Comparison of ENCODE assay signal across 27 cellular contexts in the genomic region with DNA sequence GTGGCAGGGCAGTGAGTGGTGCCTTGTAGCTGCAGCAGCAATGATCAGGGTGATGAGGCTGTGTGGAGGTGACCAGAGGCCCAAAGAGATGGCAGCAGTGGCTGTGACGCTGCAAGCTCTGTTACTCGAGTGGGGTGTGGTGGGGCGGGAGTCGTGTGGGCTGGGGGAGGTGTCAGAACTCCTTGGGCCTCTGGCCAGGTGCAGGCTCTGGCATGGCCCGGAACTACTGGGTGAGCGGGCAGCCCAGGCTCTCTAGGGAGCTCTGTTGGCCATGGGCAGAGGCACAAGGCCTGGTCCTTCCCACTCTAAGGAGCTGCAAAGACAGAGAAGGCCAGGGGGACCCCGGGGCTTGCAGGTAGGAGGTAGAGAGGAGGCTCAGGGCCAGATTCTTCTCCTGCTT.
DNase-seq lines count a peak whose midpoint lies in the region; ATAC-seq, FAIRE-seq and TF ChIP-seq lines count a peak whose summit lies in the region.
"Had no signal": no experiment of that assay in that cellular context is flagged by ENCODE, and none has a peak within 500 bp of the region (broad histone marks: within the 10 kb centered on the region; RNA-seq: fewer than 3 reads in every experiment).

No MANE protein-coding gene starts in this region.

- no peak for TF ChIP-seq CTCF in astrocyte (IDR thresholded peaks at IDR 0.05; ENCODE audit: insufficient read depth, low read depth, low read length)
- no peak for TF ChIP-seq CTCF in upper lobe of right lung (IDR thresholded peaks at IDR 0.05)

- CTCF ChIA-PET in activated CD8-positive, alpha-beta memory T cell treated with anti-CD3 and anti-CD28 coated beads, Interleukin-2, amount 10 ng/mL, durations not matched to agents 7 days and 5 days (lab: Charles Lee), result interaction anchor here (1.5 kb wide), 1 partner anchor 9 kb away, joined by 3 read pairs; no protein-coding TSS in a partner anchor

- peaks cover 38% of the 10 kb centered on the region for H3K4me1 ChIP-seq in astrocyte (ENCODE audit: insufficient read depth, low read length)
- peaks cover 13% of the 10 kb centered on the region for H3K4me1 ChIP-seq in mesenchymal stem cell (ENCODE audit: control insufficient read depth, insufficient read depth, low read depth, low read length)
- peaks cover 3% of the 10 kb centered on the region for H3K4me1 ChIP-seq in upper lobe of right lung
- no peaks in the 10 kb centered on the region for H3K4me1 ChIP-seq in Karpas-422 (ENCODE audit: low read length)

- WGBS in mesenchymal stem cell, result 92% methylated on average over 7 of the region's 7 CpGs

- H2AK5ac ChIP-seq in mesenchymal stem cell (ENCODE audit: low read length, severe bottlenecking), result no peak overlapping the region

- H3K18ac ChIP-seq in mesenchymal stem cell (ENCODE audit: low read depth in 1 of 2, low read length in 2 of 2), result no peak overlapping the region

- H3K79me1 ChIP-seq in mesenchymal stem cell (replicated peaks; ENCODE audit: low read length, poor library complexity, severe bottlenecking), result no peaks in the 10 kb centered on the region

- no peak overlapping the region for H2BK5ac ChIP-seq in mesenchymal stem cell (ENCODE audit: low read depth, low read length, poor library complexity, severe bottlenecking)

- H3K9ac ChIP-seq in astrocyte (ENCODE audit: low read length) (peak overlapping the region; percentile 7), mesenchymal stem cell (ENCODE audit: low read length) (peak overlapping the region; percentile 87), Karpas-422 (ENCODE audit: low read length) (no peak overlapping the region)

- H3K36me3 ChIP-seq in astrocyte (ENCODE audit: insufficient read depth, low read length) (no peaks in the 10 kb centered on the region), mesenchymal stem cell (ENCODE audit: control insufficient read depth in 1 of 2, insufficient read depth in 2 of 2, low read depth in 1 of 2, low read length in 2 of 2) (peaks cover 0 to 29% of the 10 kb centered on the region in 2 experiments), upper lobe of right lung (no peaks in the 10 kb centered on the region), Karpas-422 (ENCODE audit: insufficient read depth, low read length) (no peaks in the 10 kb centered on the region)
- H3K36me3 ChIP-seq: neutrophil, thyroid gland had no signal

- no peak overlapping the region for H2BK15ac ChIP-seq in mesenchymal stem cell (ENCODE audit: low read depth, poor library complexity, severe bottlenecking)

- no peak overlapping the region for H3K14ac ChIP-seq in mesenchymal stem cell (ENCODE audit: low read length in 2 of 2)

- H4K91ac ChIP-seq in mesenchymal stem cell (ENCODE audit: low read length), result no peak overlapping the region

- H2AFZ ChIP-seq in astrocyte (ENCODE audit: low read depth, low read length) (peak overlapping the region; percentile 28), mesenchymal stem cell (ENCODE audit: low read depth, low read length) (no peak overlapping the region), Karpas-422 (ENCODE audit: low read length) (no peak overlapping the region)

- H3K79me2 ChIP-seq in astrocyte (ENCODE audit: insufficient read depth, low read length) (no peaks in the 10 kb centered on the region), Karpas-422 (ENCODE audit: low read length) (no peaks in the 10 kb centered on the region)

- intact Hi-C loops in upper lobe of right lung (cut with DNase I), result no loop called here

- H3K36me3 Mint-ChIP-seq in activated CD8-positive, alpha-beta memory T cell treated with anti-CD3 and anti-CD28 coated beads, Interleukin-2, amount 10 ng/mL, durations not matched to agents 7 days and 5 days, result no peaks in the 10 kb centered on the region
- H3K36me3 Mint-ChIP-seq in astrocyte (ENCODE audit: low read depth, unreplicated experiment), result peaks cover 5% of the 10 kb centered on the region

- H4K20me1 ChIP-seq in astrocyte (ENCODE audit: insufficient read depth, low read length), result no peaks in the 10 kb centered on the region
- H4K20me1 ChIP-seq in Karpas-422 (ENCODE audit: insufficient read depth, low read depth, low read length), result 0 out of 2 replicates have a peak, but pooled peaks cover 3% of the 10 kb centered on the region

- no peak overlapping the region for H3K27ac ChIP-seq in astrocyte (ENCODE audit: low read depth, low read length)
- H3K27ac ChIP-seq in mesenchymal stem cell (ENCODE audit: low read length, poor library complexity, severe bottlenecking), result no peak overlapping the region
- H3K27ac ChIP-seq in upper lobe of right lung, result no peak overlapping the region
- H3K27ac ChIP-seq in Karpas-422 (ENCODE audit: low read length), result no peak overlapping the region
- H3K27ac ChIP-seq: foreskin keratinocyte, neutrophil, SK-N-MC, thyroid gland had no signal

- no peak overlapping the region for H3K4me3 Mint-ChIP-seq in activated CD8-positive, alpha-beta memory T cell treated with anti-CD3 and anti-CD28 coated beads, Interleukin-2, amount 10 ng/mL, durations not matched to agents 7 days and 5 days
- H3K4me3 Mint-ChIP-seq in astrocyte (ENCODE audit: unreplicated experiment), result no peak overlapping the region
- H3K4me3 Mint-ChIP-seq: stimulated activated naive CD8-positive, alpha-beta T cell treated with anti-CD3 and anti-CD28 coated beads, Interleukin-15, amount 100 ng/mL, for 72 hours; T-helper 17 cell had no signal

- FAIRE-seq in astrocyte (lab: Jason Lieb, UNC), result no peak
- no peak for FAIRE-seq in HTR-8/SVneo (lab: Jason Lieb, UNC)
- FAIRE-seq: A204.1, bronchial epithelial cell, colon, G401.6, GM19239, HepG2 had no signal

- H3K9me3 ChIP-seq in astrocyte (ENCODE audit: insufficient read depth, low read depth, low read length) (no peaks in the 10 kb centered on the region), mesenchymal stem cell (ENCODE audit: control insufficient read depth, low read length) (no peaks in the 10 kb centered on the region), upper lobe of right lung (no peaks in the 10 kb centered on the region), Karpas-422 (ENCODE audit: low read length) (no peaks in the 10 kb centered on the region)
- H3K9me3 ChIP-seq: neutrophil, thyroid gland had no signal

- no peak overlapping the region for H3K4ac ChIP-seq in mesenchymal stem cell (ENCODE audit: low read depth in 1 of 2, low read length in 2 of 2)

- H3K27me3 ChIP-seq in astrocyte (ENCODE audit: insufficient read depth, low read length) (no peaks in the 10 kb centered on the region), mesenchymal stem cell (ENCODE audit: control insufficient read depth in 1 of 2, insufficient read depth in 1 of 2, low read length in 2 of 2) (no peaks in the 10 kb centered on the region), upper lobe of right lung (no peaks in the 10 kb centered on the region), Karpas-422 (ENCODE audit: low read length) (no peaks in the 10 kb centered on the region)
- H3K27me3 ChIP-seq: foreskin keratinocyte, neutrophil, thyroid gland had no signal

- H3K23ac ChIP-seq in mesenchymal stem cell (ENCODE audit: low read length in 2 of 2), result no peak overlapping the region

- no peaks in the 10 kb centered on the region for H3K4me1 Mint-ChIP-seq in activated CD8-positive, alpha-beta memory T cell treated with anti-CD3 and anti-CD28 coated beads, Interleukin-2, amount 10 ng/mL, durations not matched to agents 7 days and 5 days
- peaks cover 11% of the 10 kb centered on the region for H3K4me1 Mint-ChIP-seq in astrocyte (ENCODE audit: low read depth, unreplicated experiment)
- H3K4me1 Mint-ChIP-seq: stimulated activated naive CD8-positive, alpha-beta T cell treated with anti-CD3 and anti-CD28 coated beads, Interleukin-15, amount 100 ng/mL, for 72 hours; T-helper 17 cell had no signal

- no peak overlapping the region for H4K8ac ChIP-seq in mesenchymal stem cell (ENCODE audit: low read length)

- no peak overlapping the region for H3K27ac Mint-ChIP-seq in activated CD8-positive, alpha-beta memory T cell treated with anti-CD3 and anti-CD28 coated beads, Interleukin-2, amount 10 ng/mL, durations not matched to agents 7 days and 5 days
- H3K27ac Mint-ChIP-seq in astrocyte (ENCODE audit: unreplicated experiment), result no peak overlapping the region
- H3K27ac Mint-ChIP-seq: T-helper 17 cell had no signal

- H3K27me3 Mint-ChIP-seq in activated CD8-positive, alpha-beta memory T cell treated with anti-CD3 and anti-CD28 coated beads, Interleukin-2, amount 10 ng/mL, durations not matched to agents 7 days and 5 days, result peaks cover 3% of the 10 kb centered on the region
- peaks cover 24% of the 10 kb centered on the region for H3K27me3 Mint-ChIP-seq in astrocyte (ENCODE audit: low read depth, unreplicated experiment)
- H3K27me3 Mint-ChIP-seq: stimulated activated naive CD8-positive, alpha-beta T cell treated with anti-CD3 and anti-CD28 coated beads, Interleukin-15, amount 100 ng/mL, for 72 hours had no signal

- no peak overlapping the region for H3K4me2 ChIP-seq in astrocyte (ENCODE audit: low read length)
- no peak overlapping the region for H3K4me2 ChIP-seq in mesenchymal stem cell (ENCODE audit: low read length, poor library complexity, severe bottlenecking)
- no peak overlapping the region for H3K4me2 ChIP-seq in Karpas-422 (ENCODE audit: low read depth, low read length, poor library complexity, severe bottlenecking)

- no peaks in the 10 kb centered on the region for H3K9me3 Mint-ChIP-seq in activated CD8-positive, alpha-beta memory T cell treated with anti-CD3 and anti-CD28 coated beads, Interleukin-2, amount 10 ng/mL, durations not matched to agents 7 days and 5 days (ENCODE audit: low read depth)
- peaks cover 2% of the 10 kb centered on the region for H3K9me3 Mint-ChIP-seq in astrocyte (ENCODE audit: unreplicated experiment)
- H3K9me3 Mint-ChIP-seq: stimulated activated naive CD8-positive, alpha-beta T cell treated with anti-CD3 and anti-CD28 coated beads, Interleukin-15, amount 100 ng/mL, for 72 hours had no signal

- no peaks in the 10 kb centered on the region for H3K9me2 ChIP-seq in Karpas-422 (replicated peaks; ENCODE audit: insufficient read depth, low read length)

- DNase-seq in activated CD8-positive, alpha-beta memory T cell treated with anti-CD3 and anti-CD28 coated beads, Interleukin-2, amount 10 ng/mL, durations not matched to agents 7 days and 5 days, result peak; percentile 19
- DNase-seq in activated CD8-positive, alpha-beta memory T cell treated with anti-CD3 and anti-CD28 coated beads for 24 hours, result no peak
- no peak for DNase-seq in astrocyte (ENCODE audit: low read depth)
- DNase-seq in mesenchymal stem cell, result no peak
- no peak for DNase-seq in upper lobe of right lung
- no peak for DNase-seq in kidney tubule cell (ENCODE audit: low spot score)
- no peak for DNase-seq in Karpas-422
- DNase-seq in HTR-8/SVneo (ENCODE audit: insufficient read length, low spot score), result no peak
- DNase-seq: activated CD4-positive, alpha-beta T cell treated with anti-CD3 and anti-CD28 coated beads for 4 hours; activated naive CD4-positive, alpha-beta T cell treated with Interleukin-2 at 50 U/mL for 16 hours; activated T-cell treated with anti-CD3 and anti-CD28 coated beads, Interleukin-2, amount 50 U/mL, for 48 hours; effector CD8-positive, alpha-beta T cell; erythroblast; foreskin keratinocyte; kidney glomerular epithelial cell; NCI-H1694 treated with DMSO at 0.1 percent for 48 hours; stimulated activated naive CD8-positive, alpha-beta T cell treated with anti-CD3 and anti-CD28 coated beads, Interleukin-15, amount 100 ng/mL, for 72 hours; T-helper 17 cell had no signal

- H3K4me3 ChIP-seq in astrocyte (ENCODE audit: insufficient read depth, low read depth, low read length), result no peak overlapping the region
- peak overlapping the region in 1 of 2 experiments; percentile 77 for H3K4me3 ChIP-seq in mesenchymal stem cell (ENCODE audit: insufficient read depth in 1 of 2, low read depth in 1 of 2, low read length in 2 of 2)
- no peak overlapping the region for H3K4me3 ChIP-seq in upper lobe of right lung
- no peak overlapping the region for H3K4me3 ChIP-seq in Karpas-422 (ENCODE audit: low read length)
- H3K4me3 ChIP-seq: SK-N-MC, thyroid gland had no signal

- ATAC-seq in activated CD8-positive, alpha-beta memory T cell treated with anti-CD3 and anti-CD28 coated beads, Interleukin-2, amount 10 ng/mL, durations not matched to agents 7 days and 5 days, result no peak
- ATAC-seq in upper lobe of right lung, result peak; percentile 32
- ATAC-seq: foreskin keratinocyte; HepG2; stimulated activated naive CD8-positive, alpha-beta T cell treated with anti-CD3 and anti-CD28 coated beads, Interleukin-15, amount 100 ng/mL, for 72 hours; T-helper 17 cell had no signal

- H2BK12ac ChIP-seq in mesenchymal stem cell (ENCODE audit: low read length in 2 of 2), result no peak overlapping the region

- no peak overlapping the region for H2BK120ac ChIP-seq in mesenchymal stem cell (ENCODE audit: low read depth, low read length)
